10 cellular contexts compared by ENCODE assay signal in the genomic region with DNA sequence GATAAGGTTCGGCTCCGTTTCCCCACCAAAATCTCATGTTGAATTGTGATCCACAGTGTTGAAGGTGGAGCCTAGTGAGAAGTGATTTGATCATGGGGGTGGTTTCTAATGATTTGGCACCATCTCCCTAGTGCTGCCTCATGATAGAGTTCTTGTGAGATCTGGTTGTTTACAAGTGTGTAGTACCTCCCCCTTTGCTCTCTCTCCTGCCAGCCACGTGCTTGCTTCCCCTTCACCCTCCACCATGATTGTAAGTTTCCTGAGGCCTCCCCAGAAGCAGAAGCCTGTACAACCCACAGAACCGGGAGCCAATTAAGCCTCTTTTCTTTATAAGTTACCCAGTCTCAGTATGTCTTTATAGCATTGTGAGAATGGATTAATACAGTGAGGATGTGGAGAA. TPM values are rescaled to one million over a fixed set of nuclear protein-coding genes. Genes with fewer than 3 reads are reported as not detected.
"Had no signal": no experiment of that assay in that cellular context is flagged by ENCODE, and none has a peak within 500 bp of the region (broad histone marks: within the 10 kb centered on the region; RNA-seq: fewer than 3 reads in every experiment).

No MANE protein-coding gene starts in this region.

- H3K27me3 Mint-ChIP-seq: IgD-negative memory B cell had no signal

- H3K9me3 Mint-ChIP-seq: HFFc6 had no signal

- ATAC-seq: HCT116, HepG2 had no signal

- H3K4me3 Mint-ChIP-seq: HFFc6, IgD-negative memory B cell had no signal

- FAIRE-seq: HepG2 had no signal

- H3K4me1 ChIP-seq: HAP-1 had no signal

- H3K9me3 ChIP-seq: HAP-1 had no signal

- H3K4me1 Mint-ChIP-seq: IgD-negative memory B cell had no signal

- H2AFZ ChIP-seq: GM23248 had no signal

- H3K36me3 ChIP-seq: HAP-1 had no signal

- DNase-seq: GM23248, H7, HFFc6, KG1 had no signal

- H3K9ac ChIP-seq: GM23248 had no signal

- H3K4me3 ChIP-seq: GM23248, HAP-1 had no signal

- H3K27ac ChIP-seq: GM23248, HL-60 had no signal

- H3K36me3 Mint-ChIP-seq: IgD-negative memory B cell had no signal

- H3K27ac Mint-ChIP-seq: HFFc6, IgD-negative memory B cell had no signal

RNA-seq across cellular contexts. Expression of a gene that starts 12.1 kb away (rescaled TPM):
- total RNA-seq: GM23248, HT1080 had no signal
